Comparison of ENCODE assay signal across 19 cellular contexts in the genomic region with DNA sequence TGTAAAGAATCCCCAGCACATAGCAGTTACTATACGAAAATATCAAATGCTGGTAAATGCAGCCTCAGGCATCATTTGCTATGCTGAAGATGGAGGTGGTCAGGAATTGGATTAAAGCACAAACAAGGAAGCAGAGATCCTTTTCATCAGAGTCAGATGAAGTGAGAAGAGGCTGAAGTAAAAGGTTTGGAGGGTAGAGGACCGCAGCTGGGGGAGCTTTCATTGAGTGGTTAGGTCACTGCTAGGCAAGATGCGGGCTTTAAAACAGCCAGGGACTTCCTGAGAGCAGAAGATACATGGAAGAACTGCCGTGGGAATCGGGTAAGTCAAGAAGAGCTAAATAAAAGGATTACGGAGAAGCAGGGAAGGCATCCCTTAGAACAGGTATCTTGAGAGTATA.
DNase-seq lines count a peak whose midpoint lies in the region; ATAC-seq, FAIRE-seq and TF ChIP-seq lines count a peak whose summit lies in the region.
"Had no signal": no experiment of that assay in that cellular context is flagged by ENCODE, and none has a peak within 500 bp of the region (broad histone marks: within the 10 kb centered on the region; RNA-seq: fewer than 3 reads in every experiment).

No MANE protein-coding gene starts in this region.

- no peak overlapping the region for H3K4me2 ChIP-seq in HCT116 (ENCODE audit: low read length)
- H3K4me2 ChIP-seq: A549 had no signal

- no peak overlapping the region for H3K4me3 Mint-ChIP-seq in glutamatergic neuron (ENCODE audit: unreplicated experiment)
- H3K4me3 Mint-ChIP-seq: CD8-positive, alpha-beta T cell had no signal

- H3K9me3 Mint-ChIP-seq in glutamatergic neuron (ENCODE audit: unreplicated experiment) = peaks cover 12% of the 10 kb centered on the region
- H3K9me3 Mint-ChIP-seq: CD8-positive, alpha-beta T cell had no signal

- H3K27me3 ChIP-seq in HCT116 (ENCODE audit: insufficient read depth, low read length) = 0 out of 2 replicates have a peak, but pooled peaks cover 2% of the 10 kb centered on the region
- no peaks in the 10 kb centered on the region for H3K27me3 ChIP-seq in colonic mucosa
- H3K27me3 ChIP-seq: BE2C had no signal

- CTCF ChIA-PET in HCT116 (lab: Charles Lee) = no interaction called here

- H3K4me1 Mint-ChIP-seq in glutamatergic neuron (ENCODE audit: low read depth, unreplicated experiment) = peaks cover 18% of the 10 kb centered on the region

- RAD21 ChIA-PET in HCT116 (lab: Charles Lee; ENCODE audit: low non-redundant PET in 1 of 2, low total read pairs in 2 of 2, uncharacterized antibody in 2 of 2, unreplicated experiment in 2 of 2) = no interaction called here

- TF ChIP-seq CTCF in HCT116 (IDR thresholded peaks at IDR 0.05 in 2 of 3, conservative IDR thresholded peaks at IDR 0.05 in 1 of 3; ENCODE audit: borderline replicate concordance in 1 of 3, insufficient read depth in 1 of 3, low read depth in 2 of 3, low read length in 2 of 3) (no peak), glutamatergic neuron (IDR thresholded peaks at IDR 0.05; ENCODE audit: partially characterized antibody, unreplicated experiment) (no peak), colonic mucosa (IDR thresholded peaks at IDR 0.05) (no peak)

- TF ChIP-seq POLR2A in GM12892 (IDR thresholded peaks at IDR 0.05; ENCODE audit: low read depth, low read length) (no peak), HCT116 (IDR thresholded peaks at IDR 0.05; ENCODE audit: borderline replicate concordance, extremely low read depth, insufficient read depth, insufficient read length) (no peak)

- H3K9me2 ChIP-seq in HCT116 (ENCODE audit: insufficient read depth) = no peaks in the 10 kb centered on the region

- peak; percentile 21 for FAIRE-seq in GM12892 (lab: Jason Lieb, UNC)
- FAIRE-seq: A549, D721Med had no signal

- no peaks in the 10 kb centered on the region for H3K79me2 ChIP-seq in HCT116 (ENCODE audit: insufficient read depth, low read length)

- H3K27ac ChIP-seq in HCT116 (ENCODE audit: low read depth, low read length) = no peak overlapping the region
- peak overlapping the region; percentile 30 for H3K27ac ChIP-seq in caudate nucleus (ENCODE audit: low read depth, low read length)
- H3K27ac ChIP-seq in colonic mucosa = no peak overlapping the region
- H3K27ac ChIP-seq: A549, C4-2B had no signal

- H3K9me3 ChIP-seq in HCT116 (ENCODE audit: control insufficient read depth in 1 of 2, insufficient read depth in 1 of 2, low read depth in 1 of 2, low read length in 2 of 2) (no peaks in the 10 kb centered on the region), colonic mucosa (no peaks in the 10 kb centered on the region)
- H3K9me3 ChIP-seq: A549, BE2C had no signal

- H3K4me1 ChIP-seq in HCT116 (ENCODE audit: control insufficient read depth in 1 of 2, insufficient read depth in 2 of 2, low read length in 2 of 2) (no peaks in the 10 kb centered on the region), colonic mucosa (no peaks in the 10 kb centered on the region)
- H3K4me1 ChIP-seq: A549 had no signal

- no peak for ATAC-seq in HCT116
- ATAC-seq: A549; CD8-positive, alpha-beta T cell had no signal

- no peak for TF ChIP-seq RAD21 in HCT116 (IDR thresholded peaks at IDR 0.05; ENCODE audit: low read depth)

- peaks cover 10% of the 10 kb centered on the region for H3K36me3 Mint-ChIP-seq in glutamatergic neuron (ENCODE audit: unreplicated experiment)
- H3K36me3 Mint-ChIP-seq: CD8-positive, alpha-beta T cell had no signal

- no peak overlapping the region for H3K4me3 ChIP-seq in HCT116 (replicated peaks in 1 of 2; ENCODE audit: low read depth in 1 of 2, low read length in 2 of 2)
- no peak overlapping the region for H3K4me3 ChIP-seq in colonic mucosa
- H3K4me3 ChIP-seq: A549 had no signal

- peak overlapping the region; percentile 24 for H3K27ac Mint-ChIP-seq in glutamatergic neuron (ENCODE audit: unreplicated experiment)
- H3K27ac Mint-ChIP-seq: CD8-positive, alpha-beta T cell had no signal

- POLR2A ChIA-PET in HCT116 (lab: Charles Lee) = no interaction called here

- H3K27me3 Mint-ChIP-seq in glutamatergic neuron (ENCODE audit: unreplicated experiment) = no peaks in the 10 kb centered on the region

- H4K20me1 ChIP-seq in HCT116 (ENCODE audit: insufficient read depth) = no peaks in the 10 kb centered on the region

- intact Hi-C loops in HCT116 (cut with micrococcal nuclease) = no loop called here
- intact Hi-C loops in colonic mucosa (cut with DNase I) = no loop called here

- H3K9ac ChIP-seq in HCT116 (ENCODE audit: low read length) = no peak overlapping the region
- no peak overlapping the region for H3K9ac ChIP-seq in colonic mucosa (ENCODE audit: low read depth in 2 of 2, low read length in 2 of 2)

- H2AFZ ChIP-seq in HCT116 (ENCODE audit: low read depth, low read length, poor library complexity, severe bottlenecking) = peak overlapping the region; percentile 48

- H3K36me3 ChIP-seq in HCT116 (ENCODE audit: control insufficient read depth in 1 of 2, insufficient read depth in 2 of 2, low read length in 2 of 2) (no peaks in the 10 kb centered on the region), colonic mucosa (no peaks in the 10 kb centered on the region)

- BruUV-seq in HCT116 (replicated peaks; lab: Mats Ljungman, UMichigan) = no TSS peak

- DNase-seq in GM12892 (ENCODE audit: insufficient read length) (no peak), HCT116 (ENCODE audit: low read depth, low spot score) (no peak), caudate nucleus (lab: John Stamatoyannopoulos, UW) (no peak), glutamatergic neuron (no peak), NCI-H1048 (lab: John Stamatoyannopoulos, UW) (no peak), colonic mucosa (no peak), NCI-H1436 (lab: John Stamatoyannopoulos, UW) (no peak)
- DNase-seq in stimulated activated CD4-positive, alpha-beta T cell treated with anti-CD3 and anti-CD28 coated beads, Interleukin-4, amount 100 ng/mL, for 1 hour = no peak
- DNase-seq: BE2C; CD8-positive, alpha-beta T cell; COR-L47; DMS153; DMS79 treated with DMSO at 0.1 percent for 48 hours; GF-D8; H7; IMR-90 had no signal

TF ChIP-seq in HCT116, 20 proteins besides CTCF, POLR2A, EP300 and RAD21:
- no peak for TF ChIP-seq SIN3A (IDR thresholded peaks at IDR 0.05; ENCODE audit: low read depth)
- no peak for TF ChIP-seq CBX3 (IDR thresholded peaks at IDR 0.05; ENCODE audit: low read depth)
- TF ChIP-seq, protein P1, sequence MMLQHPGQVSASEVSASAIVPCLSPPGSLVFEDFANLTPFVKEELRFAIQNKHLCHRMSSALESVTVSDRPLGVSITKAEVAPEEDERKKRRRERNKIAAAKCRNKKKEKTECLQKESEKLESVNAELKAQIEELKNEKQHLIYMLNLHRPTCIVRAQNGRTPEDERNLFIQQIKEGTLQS (IDR thresholded peaks at IDR 0.05) = no peak
- TF ChIP-seq, protein P2, sequence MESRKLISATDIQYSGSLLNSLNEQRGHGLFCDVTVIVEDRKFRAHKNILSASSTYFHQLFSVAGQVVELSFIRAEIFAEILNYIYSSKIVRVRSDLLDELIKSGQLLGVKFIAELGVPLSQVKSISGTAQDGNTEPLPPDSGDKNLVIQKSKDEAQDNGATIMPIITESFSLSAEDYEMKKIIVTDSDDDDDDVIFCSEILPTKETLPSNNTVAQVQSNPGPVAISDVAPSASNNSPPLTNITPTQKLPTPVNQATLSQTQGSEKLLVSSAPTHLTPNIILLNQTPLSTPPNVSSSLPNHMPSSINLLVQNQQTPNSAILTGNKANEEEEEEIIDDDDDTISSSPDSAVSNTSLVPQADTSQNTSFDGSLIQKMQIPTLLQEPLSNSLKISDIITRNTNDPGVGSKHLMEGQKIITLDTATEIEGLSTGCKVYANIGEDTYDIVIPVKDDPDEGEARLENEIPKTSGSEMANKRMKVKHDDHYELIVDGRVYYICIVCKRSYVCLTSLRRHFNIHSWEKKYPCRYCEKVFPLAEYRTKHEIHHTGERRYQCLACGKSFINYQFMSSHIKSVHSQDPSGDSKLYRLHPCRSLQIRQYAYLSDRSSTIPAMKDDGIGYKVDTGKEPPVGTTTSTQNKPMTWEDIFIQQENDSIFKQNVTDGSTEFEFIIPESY (IDR thresholded peaks at IDR 0.05; ENCODE audit: extremely low read depth, insufficient replicate concordance, low read length) = no peak
- TF ChIP-seq ELF1 (IDR thresholded peaks at IDR 0.05; ENCODE audit: borderline replicate concordance, low read depth) = no peak
- no peak for TF ChIP-seq ZFX (IDR thresholded peaks at IDR 0.05)
- no peak for TF ChIP-seq FOSL1 (IDR thresholded peaks at IDR 0.05; ENCODE audit: low read depth)
- no peak for TF ChIP-seq EZH2 (IDR thresholded peaks at IDR 0.05)
- TF ChIP-seq TCF7L2 (IDR thresholded peaks at IDR 0.05; ENCODE audit: borderline replicate concordance, extremely low read depth, insufficient read depth, insufficient read length) = no peak
- TF ChIP-seq CEBPB (IDR thresholded peaks at IDR 0.05; ENCODE audit: low read depth) = no peak
- TF ChIP-seq POLR2AphosphoS5 (IDR thresholded peaks at IDR 0.05; ENCODE audit: low read depth, low read length) = no peak
